ENCODE assay signal across 8 cellular contexts in genomic region chr10:77970869-77971803, GRCh38. TPM values are rescaled to one million over a fixed set of nuclear protein-coding genes. Genes with fewer than 3 reads are reported as not detected.
DNase-seq lines count a peak whose midpoint lies in the region; ATAC-seq and TF ChIP-seq lines count a peak whose summit lies in the region.

No MANE protein-coding gene starts in this region.

- peak overlapping the region; percentile 99 for H2BK20ac ChIP-seq in IMR-90 (ENCODE audit: low read depth, low read length)

- ATAC-seq in IMR-90 (ENCODE audit: low read depth) (peak; percentile 91), GM18909 (IDR thresholded peaks at IDR 0.05; ENCODE audit: poor library complexity, unreplicated experiment) (no peak), HG03159 (IDR thresholded peaks at IDR 0.05; ENCODE audit: unreplicated experiment) (no peak)

- peak overlapping the region; percentile 48; the same call in 1 of the 2 replicates for H3K4me2 ChIP-seq in IMR-90 (ENCODE audit: low read depth, low read length)

- H2AK5ac ChIP-seq in IMR-90 (ENCODE audit: low read depth, low read length) = peak overlapping the region; percentile 100

- H3K23ac ChIP-seq in IMR-90 (ENCODE audit: low read depth, low read length) = peak overlapping the region; percentile 91

- TF ChIP-seq POLR2A in IMR-90 (IDR thresholded peaks at IDR 0.05; ENCODE audit: low read depth, low read length) (no peak), stomach (IDR thresholded peaks at IDR 0.05) (no peak)

- H3K9me1 ChIP-seq in IMR-90 (ENCODE audit: insufficient read depth, low read length) = peaks cover 3% of the 10 kb centered on the region

- H3K9me3 ChIP-seq in IMR-90 (ENCODE audit: control insufficient read depth, insufficient read depth, low read length) = peaks cover 2% of the 10 kb centered on the region; the same call in 1 of the 2 replicates
- no peaks in the 10 kb centered on the region for H3K9me3 ChIP-seq in stomach

- peak overlapping the region; percentile 99 for H2BK15ac ChIP-seq in IMR-90 (ENCODE audit: low read depth, low read length)

- CTCF ChIA-PET in IMR-90 (lab: Yijun Ruan, JAX) = no interaction called here

- peaks cover 6% of the 10 kb centered on the region; the same call in 1 of the 2 replicates for H3K36me3 ChIP-seq in IMR-90 (ENCODE audit: control insufficient read depth, insufficient read depth, low read length)
- peaks cover 0 to 12% (median 4%) of the 10 kb centered on the region in 4 donors for H3K36me3 ChIP-seq in stomach

- peak overlapping the region; percentile 99 for H2BK120ac ChIP-seq in IMR-90 (ENCODE audit: low read depth, low read length)

- no peak overlapping the region for H3K9ac ChIP-seq in IMR-90 (ENCODE audit: low read depth, low read length)

- TF ChIP-seq CTCF in C4-2B (conservative IDR thresholded peaks at IDR 0.05) (no peak), IMR-90 (conservative IDR thresholded peaks at IDR 0.05; ENCODE audit: low read depth, low read length) (no peak), astrocyte of the cerebellum (IDR thresholded peaks at IDR 0.05; ENCODE audit: low read depth, low read length, missing control alignments) (no peak), stomach (IDR thresholded peaks at IDR 0.05) (no peak)

- H3K4ac ChIP-seq in IMR-90 (ENCODE audit: low read depth, low read length) = peak overlapping the region; percentile 99

- 0% methylated on average over 1 of the region's 7 CpGs; no CpG with 5 or more reads in 1 of the 2 experiments for WGBS in IMR-90 (ENCODE audit: extremely low coverage in 2 of 2, insufficient read length in 1 of 2), 2 experiments
- WGBS in stomach, 5 donors = 39 to 46% (median 41%) methylated on average over 7 of the region's 7 CpGs

- H4K5ac ChIP-seq in IMR-90 (ENCODE audit: low read depth, low read length) = peak overlapping the region; percentile 86

- H2AFZ ChIP-seq in IMR-90 (replicated peaks; ENCODE audit: low read length, poor library complexity) = peak overlapping the region; percentile 81

- H3K4me3 ChIP-seq in IMR-90 (ENCODE audit: insufficient read depth, low read depth, low read length) = peak overlapping the region; percentile 23; the same call in 1 of the 2 replicates
- no peak overlapping the region for H3K4me3 ChIP-seq in astrocyte of the cerebellum (ENCODE audit: low read depth, low read length)
- H3K4me3 ChIP-seq in stomach = no peak overlapping the region

- peak overlapping the region; percentile 90 for H2AK9ac ChIP-seq in IMR-90 (replicated peaks; ENCODE audit: low read depth, low read length, poor library complexity)

- H4K8ac ChIP-seq in IMR-90 (ENCODE audit: low read depth in 2 of 2, low read length in 2 of 2) = peak overlapping the region; percentile 83 to 97

- peak overlapping the region; percentile 80 for H3K18ac ChIP-seq in IMR-90 (ENCODE audit: low read depth, low read length)

- POLR2A ChIA-PET in IMR-90 (lab: Charles Lee; ENCODE audit: unreplicated experiment) = no interaction called here

- H3K27me3 ChIP-seq in IMR-90 (ENCODE audit: control insufficient read depth, insufficient read depth, low read length) (no peaks in the 10 kb centered on the region), stomach (no peaks in the 10 kb centered on the region)

- H3K79me1 ChIP-seq in IMR-90 (ENCODE audit: low read depth in 1 of 2, low read length in 2 of 2) = peaks cover 0 to 28% of the 10 kb centered on the region in 2 experiments; a peak in 2 of 4 replicates

- in situ Hi-C loops in IMR-90 (cut with MboI; ENCODE audit: low sequenced_read_pairs) = no loop called here
- in situ Hi-C loops in astrocyte of the cerebellum (cut with HindIII; ENCODE audit: low sequenced_read_pairs) = no loop called here

- peak overlapping the region; percentile 97 for H4K91ac ChIP-seq in IMR-90 (ENCODE audit: insufficient read depth, low read depth, low read length)

- BruUV-seq in IMR-90 (replicated peaks; lab: Mats Ljungman, UMichigan) = no TSS peak

- H3K27ac ChIP-seq in C4-2B (peak overlapping the region; percentile 5), IMR-90 (ENCODE audit: insufficient read depth, low read length) (peak overlapping the region; percentile 91), stomach (peak overlapping the region; percentile 69 to 89 (median 71))

- peak overlapping the region; percentile 98 for H3K14ac ChIP-seq in IMR-90 (replicated peaks; ENCODE audit: low read depth, low read length)

- H4K20me1 ChIP-seq in IMR-90 (ENCODE audit: insufficient read depth, low read length) = no peaks in the 10 kb centered on the region

- H3K4me1 ChIP-seq in IMR-90 (ENCODE audit: control insufficient read depth, insufficient read depth, low read length) (peaks cover 3% of the 10 kb centered on the region; the same call in 1 of the 2 replicates), stomach (peaks cover 5 to 48% (median 20%) of the 10 kb centered on the region in 4 donors)

- peak; percentile 93 for TF ChIP-seq EP300 in stomach (IDR thresholded peaks at IDR 0.05)

- peak overlapping the region; percentile 87 for H2BK5ac ChIP-seq in IMR-90 (ENCODE audit: low read depth, low read length, poor library complexity, severe bottlenecking)

- TF ChIP-seq RAD21 in IMR-90 (IDR thresholded peaks at IDR 0.05; ENCODE audit: low read length) = peak; percentile 11; the same call in 1 of the 2 replicates

- DNase-seq in IMR-90 = peak; percentile 98
- DNase-seq in astrocyte of the cerebellum (ENCODE audit: low read depth) = peak; percentile 87
- peak; percentile 45 for DNase-seq in iPS-NIHi11 (ENCODE audit: low spot score)
- peak; percentile 74 for DNase-seq in stomach
- DNase-seq in cortex of kidney (lab: John Stamatoyannopoulos, UW) = no peak

- dilution Hi-C loops in IMR-90 (cut with HindIII; ENCODE audit: low sequenced_read_pairs, unreplicated experiment) = no loop called here

- H3K56ac ChIP-seq in IMR-90 (ENCODE audit: extremely low read depth, insufficient read depth, low read length) = peak overlapping the region; percentile 84

- intact Hi-C loops in IMR-90 (cut with micrococcal nuclease) (loop anchor here (2.0 kb wide), 1 partner anchor 44 kb away; the partner anchor contains the start of gene DLG5), stomach (cut with DNase I; ENCODE audit: low total_unique reads) (no loop called here)

TF ChIP-seq in IMR-90, 13 proteins besides CTCF, POLR2A, EP300 and RAD21:
- TF ChIP-seq BHLHE40 (IDR thresholded peaks at IDR 0.05; ENCODE audit: low read depth, low read length) (peak; percentile 51; the same call in 1 of the 2 replicates), RFX5 (IDR thresholded peaks at IDR 0.05; ENCODE audit: low read depth, low read length) (no peak), MXI1 (IDR thresholded peaks at IDR 0.05; ENCODE audit: borderline replicate concordance, low read depth, low read length) (peak; percentile 77), CHD1 (IDR thresholded peaks at IDR 0.05; ENCODE audit: low read depth, low read length) (no peak), CEBPB (IDR thresholded peaks at IDR 0.05; ENCODE audit: low read depth, low read length) (peak; percentile 46; the same call in 1 of the 2 replicates), MAZ (IDR thresholded peaks at IDR 0.05; ENCODE audit: borderline replicate concordance, low read depth, low read length) (peak; percentile 65; the same call in 1 of the 2 replicates), SMC3 (IDR thresholded peaks at IDR 0.05; ENCODE audit: low read depth, low read length) (0 out of 2 replicates have a peak, but pooled peaks have one; percentile 2), USF2 (IDR thresholded peaks at IDR 0.05; ENCODE audit: low read depth, low read length) (peak; percentile 84)
TF ChIP-seq in IMR-90: peak in this region for 6.

RNA-seq across cellular contexts. Expression of gene DLG5, which starts 44.6 kb away (rescaled TPM):
- total RNA-seq in IMR-90 (2012; rRNA removed) (12.7 and 14.7 TPM in 2 replicates), stomach (100 to 1,000 TPM in 1 of 5 donors, 10 to 100 TPM in 4; 32.3 to 134 (median 44.8) TPM)
- polyA plus RNA-seq in IMR-90 (2012; rRNA removed) (28.6 and 28.7 TPM in 2 replicates), stomach (10 to 100 TPM in 2 of 3 donors, 1 to 10 TPM in 1; 9.2 to 21.8 (median 11.5) TPM)
- polyA plus RNA-seq in IMR-90 (2012; cell fraction: cytosol; rRNA removed) = 20.6 and 27.7 TPM in 2 replicates
- polyA plus RNA-seq in IMR-90 (2012; cell fraction: nucleus; rRNA removed; ENCODE audit: low replicate concordance) = 59.2 and 67.7 TPM in 2 replicates

RNA-seq across cellular contexts. Expression of gene POLR3A, which starts 58.2 kb away (rescaled TPM):
- total RNA-seq in IMR-90 (2012; rRNA removed) (21.4 and 24.4 TPM in 2 replicates), stomach (10 to 100 TPM in 3 of 5 donors, 1 to 10 TPM in 2; 8.5 to 25.8 (median 13.4) TPM)
- polyA plus RNA-seq in IMR-90 (2012; rRNA removed) (11.9 TPM in 2 replicates), stomach (1 to 10 TPM; 2.1 to 3.0 (median 2.4) TPM)
- polyA plus RNA-seq in IMR-90 (2012; cell fraction: cytosol; rRNA removed) = 4.6 and 5.4 TPM in 2 replicates
- 15.0 and 31.1 TPM in 2 replicates for polyA plus RNA-seq in IMR-90 (2012; cell fraction: nucleus; rRNA removed; ENCODE audit: low replicate concordance)

Comparison
In these comparisons a context has a peak if more than half of its experiments do, and no peak if none do; other contexts are left out.
1. H3K27ac ChIP-seq: peak in every context shown above with its lines; median percentile 91 in IMR-90; 71 in stomach; 5 in C4-2B.